23 cellular contexts compared by ENCODE assay signal in the genomic region with DNA sequence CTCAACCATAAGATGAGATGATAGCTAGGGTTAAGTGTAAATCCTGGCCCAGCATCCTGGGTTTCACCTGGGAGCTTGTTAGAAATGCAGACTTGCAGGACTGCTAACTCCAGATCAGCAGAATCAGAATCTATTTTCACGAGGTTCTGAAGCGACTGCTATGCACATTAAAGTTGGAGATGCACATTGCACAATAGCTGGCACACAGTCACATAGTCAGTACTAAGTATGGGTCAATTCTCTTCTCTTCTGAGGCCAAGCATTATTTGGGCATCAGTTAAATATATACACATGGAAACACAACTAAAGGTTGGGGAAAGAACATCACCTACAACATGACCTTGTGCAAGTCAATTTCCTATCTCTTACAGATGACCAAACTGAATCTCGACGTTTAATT.
DNase-seq lines count a peak whose midpoint lies in the region; FAIRE-seq and TF ChIP-seq lines count a peak whose summit lies in the region.
"Had no signal": no experiment of that assay in that cellular context is flagged by ENCODE, and none has a peak within 500 bp of the region (broad histone marks: within the 10 kb centered on the region; RNA-seq: fewer than 3 reads in every experiment).

No MANE protein-coding gene starts in this region.

- H3K27me3 Mint-ChIP-seq in astrocyte (ENCODE audit: low read depth, unreplicated experiment) = no peaks in the 10 kb centered on the region
- H3K27me3 Mint-ChIP-seq: B cell; CD4-positive, alpha-beta T cell had no signal

- no peak overlapping the region for H3K27ac Mint-ChIP-seq in astrocyte (ENCODE audit: unreplicated experiment)
- H3K27ac Mint-ChIP-seq: B cell; CD4-positive, alpha-beta T cell; CD8-positive, alpha-beta memory T cell; GM23338 had no signal

- no peaks in the 10 kb centered on the region for H3K4me1 ChIP-seq in astrocyte (ENCODE audit: insufficient read depth, low read length)
- H3K4me1 ChIP-seq: A549, BLaER1 had no signal

- no peaks in the 10 kb centered on the region for H3K36me3 Mint-ChIP-seq in astrocyte (ENCODE audit: low read depth, unreplicated experiment)
- H3K36me3 Mint-ChIP-seq: CD14-positive monocyte had no signal

- no peak overlapping the region for H3K9ac ChIP-seq in astrocyte (ENCODE audit: low read length)
- H3K9ac ChIP-seq: BLaER1 had no signal

- TF ChIP-seq CTCF in astrocyte (IDR thresholded peaks at IDR 0.05; ENCODE audit: insufficient read depth, low read depth, low read length) = no peak

- no peak overlapping the region for H2AFZ ChIP-seq in astrocyte (ENCODE audit: low read depth, low read length)
- H2AFZ ChIP-seq: GM23338 had no signal

- H3K79me2 ChIP-seq in astrocyte (ENCODE audit: insufficient read depth, low read length) = no peaks in the 10 kb centered on the region

- no peaks in the 10 kb centered on the region for H3K9me3 ChIP-seq in astrocyte (ENCODE audit: insufficient read depth, low read depth, low read length)
- H3K9me3 ChIP-seq: A549, BLaER1 had no signal

- H3K27me3 ChIP-seq in astrocyte (ENCODE audit: insufficient read depth, low read length) = no peaks in the 10 kb centered on the region

- H3K27ac ChIP-seq in astrocyte (ENCODE audit: low read depth, low read length) = no peak overlapping the region
- H3K27ac ChIP-seq: A549, BLaER1 had no signal

- H3K9me3 Mint-ChIP-seq in astrocyte (ENCODE audit: unreplicated experiment) = no peaks in the 10 kb centered on the region
- H3K9me3 Mint-ChIP-seq: CD4-positive, alpha-beta T cell; GM23338 had no signal

- no peaks in the 10 kb centered on the region for H3K4me1 Mint-ChIP-seq in astrocyte (ENCODE audit: low read depth, unreplicated experiment)
- H3K4me1 Mint-ChIP-seq: B cell; CD14-positive monocyte; CD8-positive, alpha-beta memory T cell had no signal

- H3K4me2 ChIP-seq in astrocyte (ENCODE audit: low read length) = no peak overlapping the region
- H3K4me2 ChIP-seq: A549, BLaER1, GM23338 had no signal

- FAIRE-seq in astrocyte (lab: Jason Lieb, UNC) = peak; percentile 97
- FAIRE-seq: D721Med, GM12878, GM19239 had no signal

- H3K36me3 ChIP-seq in astrocyte (ENCODE audit: insufficient read depth, low read length) = no peaks in the 10 kb centered on the region
- H3K36me3 ChIP-seq: BLaER1 had no signal

- no peak overlapping the region for H3K4me3 ChIP-seq in astrocyte (ENCODE audit: insufficient read depth, low read depth, low read length)
- H3K4me3 ChIP-seq: A549, BLaER1, GM12878, GM23338 had no signal

- DNase-seq in AG20443 (ENCODE audit: low spot score) (peak; percentile 7), astrocyte (ENCODE audit: low read depth) (no peak), fibroblast of gingiva (ENCODE audit: low read depth) (peak; percentile 25), AML-193 (lab: John Stamatoyannopoulos, UW) (no peak), SHP77 (lab: John Stamatoyannopoulos, UW) (no peak), NCI-H128 (lab: John Stamatoyannopoulos, UW; ENCODE audit: unreplicated experiment) (no peak)
- DNase-seq: 8988T; ACHN; CD4-positive, alpha-beta T cell; CD8-positive, alpha-beta memory T cell; DMS 273 treated with DMSO at 0.1 percent for 48 hours; DMS79; EL; GDM1; H9 had no signal

- no peaks in the 10 kb centered on the region for H4K20me1 ChIP-seq in astrocyte (ENCODE audit: insufficient read depth, low read length)
- H4K20me1 ChIP-seq: BLaER1 had no signal

- no peak overlapping the region for H3K4me3 Mint-ChIP-seq in astrocyte (ENCODE audit: unreplicated experiment)
- H3K4me3 Mint-ChIP-seq: B cell; CD14-positive monocyte; CD4-positive, alpha-beta T cell; CD8-positive, alpha-beta memory T cell; GM23338; H9 had no signal

Comparison
In these comparisons a context has a peak if more than half of its experiments do, and no peak if none do; other contexts are left out.
1. DNase-seq: peak in AG20443 (single experiment) and fibroblast of gingiva (single experiment); none in astrocyte (single experiment), AML-193 (0 of 2), SHP77 (0 of 2) and NCI-H128 (single experiment).